ENCODE assay signal across 12 cellular contexts in genomic region chr6:31797607-31798006, GRCh38. TPM values are rescaled to one million over a fixed set of nuclear protein-coding genes. Genes with fewer than 3 reads are reported as not detected.
DNase-seq lines count a peak whose midpoint lies in the region; ATAC-seq and TF ChIP-seq lines count a peak whose summit lies in the region.
"Had no signal": no experiment of that assay in that cellular context is flagged by ENCODE, and none has a peak within 500 bp of the region (broad histone marks: within the 10 kb centered on the region; RNA-seq: fewer than 3 reads in every experiment).

No MANE protein-coding gene starts in this region.

- H3K4me1 ChIP-seq in gastrocnemius medialis: peaks cover 24 to 26% of the 10 kb centered on the region in 2 donors

- no peaks in the 10 kb centered on the region for H4K20me1 ChIP-seq in SU-DHL-6 (ENCODE audit: low read depth, low read length)

- H3K9me3 ChIP-seq in SU-DHL-6 (ENCODE audit: insufficient read depth, low read length) (no peaks in the 10 kb centered on the region), gastrocnemius medialis (no peaks in the 10 kb centered on the region)

- TF ChIP-seq POLR2A in gastrocnemius medialis (IDR thresholded peaks at IDR 0.05): no peak

- H3K4me1 Mint-ChIP-seq in central memory CD8-positive, alpha-beta T cell: peaks cover 37% of the 10 kb centered on the region

- H3K4me3 Mint-ChIP-seq in central memory CD8-positive, alpha-beta T cell: peak overlapping the region; percentile 57

- H3K27ac Mint-ChIP-seq in central memory CD8-positive, alpha-beta T cell (ENCODE audit: low read depth): no peak overlapping the region

- H3K36me3 Mint-ChIP-seq in central memory CD8-positive, alpha-beta T cell (ENCODE audit: insufficient read depth): peaks cover 14% of the 10 kb centered on the region

- no peak overlapping the region for H3K4me3 ChIP-seq in SU-DHL-6 (ENCODE audit: insufficient read depth, low read length, poor library complexity, severe bottlenecking)
- no peak overlapping the region for H3K4me3 ChIP-seq in gastrocnemius medialis

- peak; percentile 25 to 39 for DNase-seq in activated CD4-positive, alpha-beta T cell treated with anti-CD3 and anti-CD28 coated beads for 4 hours
- no peak for DNase-seq in activated CD4-positive, alpha-beta T cell treated with anti-CD3 and anti-CD28 coated beads, Interleukin-2, amount 50 U/mL, for 48 hours
- no peak for DNase-seq in central memory CD8-positive, alpha-beta T cell (ENCODE audit: low spot score in 2 of 2)
- DNase-seq in gastrocnemius medialis (no peak), D341Med (ENCODE audit: low spot score) (no peak)
- DNase-seq: effector CD8-positive, alpha-beta T cell; mesendoderm; NCI-H82; retina had no signal

- in situ Hi-C loops in gastrocnemius medialis (cut with MboI; ENCODE audit: low sequenced_read_pairs in 4 of 4): no loop called here

- H3K27me3 Mint-ChIP-seq in central memory CD8-positive, alpha-beta T cell: no peaks in the 10 kb centered on the region

- H3K27ac ChIP-seq in SU-DHL-6 (ENCODE audit: low read depth, low read length): peak overlapping the region; percentile 19
- peak overlapping the region; percentile 85 to 97 (median 93) for H3K27ac ChIP-seq in gastrocnemius medialis

- peaks cover 43% of the 10 kb centered on the region for H3F3A ChIP-seq in SU-DHL-6 (ENCODE audit: insufficient read depth)

- H3K27me3 ChIP-seq in SU-DHL-6 (ENCODE audit: low read length): no peaks in the 10 kb centered on the region
- H3K27me3 ChIP-seq in gastrocnemius medialis: no peaks in the 10 kb centered on the region

- H3K36me3 ChIP-seq in SU-DHL-6 (ENCODE audit: low read length): peaks cover 3% of the 10 kb centered on the region; the same call in 1 of the 2 replicates
- peaks cover 0 to 17% of the 10 kb centered on the region in 2 donors for H3K36me3 ChIP-seq in gastrocnemius medialis

- H3K9me2 ChIP-seq in SU-DHL-6 (replicated peaks; ENCODE audit: insufficient read depth, low read length): no peaks in the 10 kb centered on the region

- H2AFZ ChIP-seq in SU-DHL-6 (ENCODE audit: low read depth, low read length, severe bottlenecking): no peak overlapping the region

- TF ChIP-seq CTCF in SU-DHL-6 (IDR thresholded peaks at IDR 0.05; ENCODE audit: insufficient read depth, low read length, poor library complexity, severe bottlenecking) (no peak), gastrocnemius medialis (IDR thresholded peaks at IDR 0.05 in 4 of 5, conservative IDR thresholded peaks at IDR 0.05 in 1 of 5) (no peak)

- peaks cover 40% of the 10 kb centered on the region for H3K79me2 ChIP-seq in SU-DHL-6 (ENCODE audit: insufficient read depth, low read length)

- intact Hi-C loops in gastrocnemius medialis (cut with DNase I; ENCODE audit: low total_unique reads): no loop called here

- no peak overlapping the region for H3K4me2 ChIP-seq in SU-DHL-6 (ENCODE audit: low read depth, low read length, poor library complexity, severe bottlenecking)

- no peaks in the 10 kb centered on the region for H3K9me3 Mint-ChIP-seq in central memory CD8-positive, alpha-beta T cell

- peak; percentile 33 for ATAC-seq in central memory CD8-positive, alpha-beta T cell (replicated peaks; ENCODE audit: extremely low read depth, poor library complexity, severe bottlenecking)
- ATAC-seq in gastrocnemius medialis: no peak
- no peak for ATAC-seq in HG03571 (IDR thresholded peaks at IDR 0.05; ENCODE audit: unreplicated experiment)
- ATAC-seq in GM19455 (IDR thresholded peaks at IDR 0.05; ENCODE audit: unreplicated experiment): no peak

- no peak overlapping the region for H3K9ac ChIP-seq in SU-DHL-6 (ENCODE audit: low read length)

RNA-seq across cellular contexts. Expression of gene VARS1, which starts 2.1 kb away (rescaled TPM):
- total RNA-seq in gastrocnemius medialis: 100 to 1,000 TPM in 1 of 4 donors, 10 to 100 TPM in 3; 39.2 to 102 (median 67.4) TPM

RNA-seq across cellular contexts. Expression of gene LSM2, which starts 9.2 kb away (rescaled TPM):
- 10 to 100 TPM; 25.1 to 43.7 (median 32.9) TPM for total RNA-seq in gastrocnemius medialis

RNA-seq across cellular contexts. Expression of gene HSPA1L, which starts 17.5 kb away (rescaled TPM):
- total RNA-seq in gastrocnemius medialis: 1 to 10 TPM; 1.1 to 7.1 (median 3.5) TPM

RNA-seq across cellular contexts. Expression of gene HSPA1A, which starts 17.7 kb away (rescaled TPM):
- 100 to 1,000 TPM in 2 of 4 donors, 10 to 100 TPM in 2; 85.8 to 205 (median 111) TPM for total RNA-seq in gastrocnemius medialis

RNA-seq across cellular contexts. Expression of gene VWA7, which starts 20.5 kb away (rescaled TPM):
- total RNA-seq in gastrocnemius medialis: 1 to 10 TPM; 2.0 to 7.8 (median 4.7) TPM

Comparison
In these comparisons a context has a peak if more than half of its experiments do, and no peak if none do; other contexts are left out.
1. DNase-seq: peak in activated CD4-positive, alpha-beta T cell treated with anti-CD3 and anti-CD28 coated beads for 4 hours (2 of 2); none in activated CD4-positive, alpha-beta T cell treated with anti-CD3 and anti-CD28 coated beads, Interleukin-2, amount 50 U/mL, for 48 hours (0 of 2), central memory CD8-positive, alpha-beta T cell (0 of 2), gastrocnemius medialis (0 of 2) and D341Med (single experiment).